In the genomic region with DNA sequence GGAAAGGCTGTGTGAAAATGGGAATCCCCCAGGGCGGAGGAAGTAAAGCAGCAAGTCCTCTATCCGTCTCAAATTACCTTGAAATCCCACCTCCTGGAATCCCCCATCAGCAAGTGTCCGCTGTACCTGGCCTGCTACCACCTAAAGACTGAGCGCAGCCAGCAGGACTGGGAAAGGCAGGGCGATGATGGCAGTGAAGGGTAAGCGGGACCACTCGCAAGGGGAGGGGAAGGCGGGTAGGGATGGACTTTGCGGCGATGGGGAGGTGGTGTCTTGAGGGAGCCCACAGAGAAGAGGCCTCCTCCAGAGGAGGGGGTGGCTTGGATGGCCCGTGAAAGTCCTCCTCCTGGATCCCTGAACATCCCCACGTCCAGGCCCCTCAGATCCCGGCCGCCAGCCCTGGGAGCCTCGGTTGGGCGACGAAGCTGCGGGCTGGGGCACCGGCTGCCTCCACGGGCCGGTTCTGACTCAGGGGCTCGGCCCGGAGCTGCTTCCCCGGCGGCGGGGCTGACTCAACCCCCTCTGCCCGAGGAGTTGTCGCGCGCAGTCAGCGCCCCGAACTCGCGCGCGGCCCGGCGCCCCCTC, we compare ENCODE assay signal across 8 cellular contexts. TPM values are rescaled to one million over a fixed set of nuclear protein-coding genes. Genes with fewer than 3 reads are reported as not detected.
DNase-seq lines count a peak whose midpoint lies in the region; ATAC-seq and TF ChIP-seq lines count a peak whose summit lies in the region.

No MANE protein-coding gene starts in this region.

- BruUV-seq in MCF 10A (replicated peaks; lab: Mats Ljungman, UMichigan), result no TSS peak

- H3K4me3 ChIP-seq in MG63, result peak overlapping the region; percentile 68
- H3K4me3 ChIP-seq in spleen, result peak overlapping the region; percentile 33 to 76 (median 46)

- intact Hi-C loops in MCF 10A (cut with micrococcal nuclease), result no loop called here
- intact Hi-C loops in spleen (cut with DNase I; ENCODE audit: low total_unique reads), result no loop called here

- TF ChIP-seq CTCF in MCF 10A (IDR thresholded peaks at IDR 0.05; ENCODE audit: unreplicated experiment) (no peak), spleen (IDR thresholded peaks at IDR 0.05 in 8 of 11, conservative IDR thresholded peaks at IDR 0.05 in 3 of 11) (no peak)

- H3K4me1 ChIP-seq in spleen, result peaks cover 0 to 17% (median 9%) of the 10 kb centered on the region in 6 donors

- WGBS in spleen, 5 donors, result 15 to 34% (median 18%) methylated on average over 18 to 38 of the region's 38 CpGs

- ATAC-seq in GM21526 (IDR thresholded peaks at IDR 0.05; ENCODE audit: low FRiP score, unreplicated experiment) (no peak), GM21717 (IDR thresholded peaks at IDR 0.05; ENCODE audit: unreplicated experiment) (no peak)

- no peaks in the 10 kb centered on the region for H3K9me3 Mint-ChIP-seq in MCF 10A (ENCODE audit: unreplicated experiment)

- peak overlapping the region; percentile 83 for H3K4me3 Mint-ChIP-seq in MCF 10A (ENCODE audit: unreplicated experiment)

- POLR2A ChIA-PET in MCF 10A (lab: Yijun Ruan, JAX), result interaction anchor here (0.5 to 4.3 kb wide), 9 partner anchors 10 to 348 kb away, joined by 3 to 20 read pairs (median 4); no protein-coding TSS in a partner anchor

- H3K9me3 ChIP-seq in MG63 (no peaks in the 10 kb centered on the region), spleen (no peaks in the 10 kb centered on the region)

- CTCF ChIA-PET in MCF 10A (lab: Yijun Ruan, JAX), result interaction anchor here (0.6 to 4.8 kb wide), 4 partner anchors 13 to 123 kb away, joined by 3 to 30 read pairs (median 3); no protein-coding TSS in a partner anchor

- H3K27ac ChIP-seq in spleen, result peak overlapping the region in 5 of 8 donors; percentile 16 to 62 (median 55)

- no peak for TF ChIP-seq POLR2A in spleen (IDR thresholded peaks at IDR 0.05)

- peak overlapping the region; percentile 91 for H3K27ac Mint-ChIP-seq in MCF 10A (ENCODE audit: low read depth, unreplicated experiment)

- H3K27me3 ChIP-seq in MG63, result no peaks in the 10 kb centered on the region
- peaks cover 3 to 68% (median 18%) of the 10 kb centered on the region in 7 donors for H3K27me3 ChIP-seq in spleen (replicated peaks in 1 of 7)

- no peaks in the 10 kb centered on the region for H3K27me3 Mint-ChIP-seq in MCF 10A (ENCODE audit: insufficient read depth, unreplicated experiment)

- H3K36me3 Mint-ChIP-seq in MCF 10A (ENCODE audit: insufficient read depth, unreplicated experiment), result peaks cover 13% of the 10 kb centered on the region

- H3K36me3 ChIP-seq in MG63, result peaks cover 30% of the 10 kb centered on the region
- H3K36me3 ChIP-seq in spleen, result no peaks in the 10 kb centered on the region

- H3K4me1 Mint-ChIP-seq in MCF 10A (ENCODE audit: insufficient read depth, unreplicated experiment), result peaks cover 32% of the 10 kb centered on the region

- peak; percentile 78 for DNase-seq in EH (ENCODE audit: low read depth)
- DNase-seq in MG63, result peak; percentile 60
- peak; percentile 39 for DNase-seq in MCF 10A (ENCODE audit: unreplicated experiment)
- DNase-seq in iPS-NIHi7 (ENCODE audit: extremely low spot score), result peak; percentile 73
- DNase-seq in spleen, result no peak
- DNase-seq in effector CD4-positive, alpha-beta T cell, result no peak

RNA-seq across cellular contexts. Expression of a gene that starts 0.6 kb away (rescaled TPM):
- total RNA-seq in MG63 (2014; rRNA removed; shearing (Covaris generic); ENCODE audit: low replicate concordance), result 62.8 and 116 TPM in 2 replicates
- total RNA-seq in MCF 10A (2022) (67.3 and 77.5 TPM in 2 replicates), spleen (1 to 10 TPM in 5 of 7 donors, under 1 TPM in 2; 0.85 to 7.0 (median 3.4) TPM)
- 1 to 10 TPM in 2 of 3 donors, under 1 TPM in 1; 0.93 to 2.2 (median 1.2) TPM for polyA plus RNA-seq in spleen

RNA-seq across cellular contexts. Expression of a gene that starts 38.9 kb away (rescaled TPM):
- 5.6 and 8.9 TPM in 2 replicates for total RNA-seq in MG63 (2014; rRNA removed; shearing (Covaris generic); ENCODE audit: low replicate concordance)
- 4.0 and 5.7 TPM in 2 replicates for total RNA-seq in MCF 10A (2022)
- total RNA-seq in spleen, result 1 to 10 TPM in 2 of 7 donors, under 1 TPM in 5; 0.52 to 1.4 (median 0.82) TPM
- under 1 TPM; 0.41 to 0.67 (median 0.64) TPM for polyA plus RNA-seq in spleen

RNA-seq across cellular contexts. Expression of a gene that starts 39.3 kb away (rescaled TPM):
- total RNA-seq in MG63 (2014; rRNA removed; shearing (Covaris generic); ENCODE audit: low replicate concordance), result 8.3 and 18.1 TPM in 2 replicates
- total RNA-seq in MCF 10A (2022) (6.9 and 8.4 TPM in 2 replicates), spleen (1 to 10 TPM; 1.6 to 4.1 (median 3.0) TPM)
- polyA plus RNA-seq in spleen, result 1 to 10 TPM in 2 of 3 donors, under 1 TPM in 1; 0.62 to 1.4 (median 1.3) TPM

Comparison
In these comparisons a context has a peak if more than half of its experiments do, and no peak if none do; other contexts are left out.
1. DNase-seq: peak in EH (single experiment), MG63 (single experiment), MCF 10A (single experiment) and iPS-NIHi7 (single experiment); none in spleen (single experiment) and effector CD4-positive, alpha-beta T cell (single experiment).